24 cellular contexts compared by ENCODE assay signal in genomic region chr11:66418986-66419308, GRCh38. TPM values are rescaled to one million over a fixed set of nuclear protein-coding genes. Genes with fewer than 3 reads are reported as not detected.
DNase-seq lines count a peak whose midpoint lies in the region; ATAC-seq, FAIRE-seq and TF ChIP-seq lines count a peak whose summit lies in the region.
"Had no signal": no experiment of that assay in that cellular context is flagged by ENCODE, and none has a peak within 500 bp of the region (broad histone marks: within the 10 kb centered on the region; RNA-seq: fewer than 3 reads in every experiment).

No MANE protein-coding gene starts in this region.

- no peak for DNase-seq in SK-N-SH
- DNase-seq in A549 (ENCODE audit: low read depth in 1 of 2, low spot score in 1 of 2) = no peak
- no peak for DNase-seq in activated naive CD8-positive, alpha-beta T cell treated with anti-CD3 and anti-CD28 coated beads, Interleukin-2, amount 50 U/mL, for 24 hours
- DNase-seq in natural killer cell treated with Interleukin-12 subunit alpha and Interleukin-12 subunit beta and Interleukin-15 and Interleukin-18, amount 100 ng/mL, for 72 hours (ENCODE audit: low spot score) = no peak
- DNase-seq in GM13977 (ENCODE audit: low spot score) = no peak
- DNase-seq in kidney tubule cell (ENCODE audit: low spot score) = no peak
- DNase-seq: foreskin keratinocyte, NCI-H2171 treated with DMSO at 0.1 percent for 48 hours, NCI-H524, Right ventricle myocardium superior, sigmoid colon, WERI-Rb-1 had no signal

- CTCF ChIA-PET in SK-N-SH (lab: Yijun Ruan, JAX) = interaction anchor here (0.8 to 22.6 kb wide), 11 partner anchors 5 to 149 kb away, joined by 3 to 617 read pairs (median 6); partner anchors contain the start of genes CTSF, MRPL11 and NPAS4
- CTCF ChIA-PET in A549 (lab: Yijun Ruan, JAX) = interaction anchor here (1.4 to 57.7 kb wide), 7 partner anchors 1 to 267 kb away, joined by 4 to 1614 read pairs (median 8); partner anchors contain the start of genes DPP3, MRPL11, NPAS4 and RBM4B

- H3K9me3 Mint-ChIP-seq in activated naive CD8-positive, alpha-beta T cell treated with anti-CD3 and anti-CD28 coated beads, Interleukin-2, amount 50 U/mL, for 24 hours = peaks cover 9% of the 10 kb centered on the region
- peaks cover 4% of the 10 kb centered on the region for H3K9me3 Mint-ChIP-seq in natural killer cell treated with Interleukin-12 subunit alpha and Interleukin-12 subunit beta and Interleukin-15 and Interleukin-18, amount 100 ng/mL, for 72 hours

- H3K4me1 ChIP-seq in SK-N-SH (ENCODE audit: control insufficient read depth in 1 of 2, insufficient read depth in 2 of 2, low read depth in 1 of 2, low read length in 1 of 2) (peaks cover 4 to 14% of the 10 kb centered on the region in 2 experiments; a peak in 2 of 4 replicates), A549 (peaks cover 12% of the 10 kb centered on the region)
- H3K4me1 ChIP-seq: foreskin keratinocyte, HAP-1, prostate gland had no signal

- H3K9me3 ChIP-seq in SK-N-SH (no peaks in the 10 kb centered on the region), A549 (peaks cover 4% of the 10 kb centered on the region; the same call in 1 of the 3 replicates)
- H3K9me3 ChIP-seq: HAP-1, prostate gland, sigmoid colon, vagina had no signal

- H2AFZ ChIP-seq in SK-N-SH (ENCODE audit: low read depth) = no peak overlapping the region

- TF ChIP-seq RAD21 in SK-N-SH (IDR thresholded peaks at IDR 0.05; ENCODE audit: low read length) (no peak), A549 (conservative IDR thresholded peaks at IDR 0.05 in 1 of 2, IDR thresholded peaks at IDR 0.05 in 1 of 2) (no peak)

- H3K4me3 ChIP-seq in SK-N-SH (ENCODE audit: low read depth in 2 of 2, low read length in 1 of 2) (no peak overlapping the region), A549 (no peak overlapping the region)
- H3K4me3 ChIP-seq: esophagus muscularis mucosa, HAP-1, heart right ventricle, prostate gland, sigmoid colon, vagina had no signal

- H3K27me3 Mint-ChIP-seq in activated naive CD8-positive, alpha-beta T cell treated with anti-CD3 and anti-CD28 coated beads, Interleukin-2, amount 50 U/mL, for 24 hours = peaks cover 61% of the 10 kb centered on the region
- H3K27me3 Mint-ChIP-seq in natural killer cell treated with Interleukin-12 subunit alpha and Interleukin-12 subunit beta and Interleukin-15 and Interleukin-18, amount 100 ng/mL, for 72 hours = peaks cover 42 to 53% of the 10 kb centered on the region in 2 donors

- peaks cover 39% of the 10 kb centered on the region for H3K4me1 Mint-ChIP-seq in activated naive CD8-positive, alpha-beta T cell treated with anti-CD3 and anti-CD28 coated beads, Interleukin-2, amount 50 U/mL, for 24 hours
- H3K4me1 Mint-ChIP-seq in natural killer cell treated with Interleukin-12 subunit alpha and Interleukin-12 subunit beta and Interleukin-15 and Interleukin-18, amount 100 ng/mL, for 72 hours (ENCODE audit: low read depth in 2 of 2) = peaks cover 15 to 21% of the 10 kb centered on the region in 2 donors

- H3K27ac Mint-ChIP-seq in activated naive CD8-positive, alpha-beta T cell treated with anti-CD3 and anti-CD28 coated beads, Interleukin-2, amount 50 U/mL, for 24 hours = no peak overlapping the region
- H3K27ac Mint-ChIP-seq in natural killer cell treated with Interleukin-12 subunit alpha and Interleukin-12 subunit beta and Interleukin-15 and Interleukin-18, amount 100 ng/mL, for 72 hours = peak overlapping the region; percentile 28 to 54
- H3K27ac Mint-ChIP-seq: dendritic cell treated with granulocyte-macrophage colony-stimulating factor and Interleukin-4, amounts not matched to agents 40 ng/mL and 50 ng/mL, for 4 days had no signal

- no peak for ATAC-seq in SK-N-SH treated with all-trans-retinoic acid at 6 μM for 48 hours
- ATAC-seq in A549 = no peak
- ATAC-seq in activated naive CD8-positive, alpha-beta T cell treated with anti-CD3 and anti-CD28 coated beads, Interleukin-2, amount 50 U/mL, for 24 hours = no peak
- ATAC-seq in natural killer cell treated with Interleukin-12 subunit alpha and Interleukin-12 subunit beta and Interleukin-15 and Interleukin-18, amount 100 ng/mL, for 72 hours = no peak
- ATAC-seq in HG03175 (IDR thresholded peaks at IDR 0.05; ENCODE audit: unreplicated experiment) = no peak

- in situ Hi-C loops in GM13977 (cut with MboI; ENCODE audit: low pct_unique_long_range_greater_than_20kb, low sequenced_read_pairs, unreplicated experiment) = loop anchor here (25.0 kb wide), 1 partner anchor 268 kb away; the partner anchor contains the start of gene RBM4B

- H3K4me3 Mint-ChIP-seq in activated naive CD8-positive, alpha-beta T cell treated with anti-CD3 and anti-CD28 coated beads, Interleukin-2, amount 50 U/mL, for 24 hours = peak overlapping the region; percentile 72
- H3K4me3 Mint-ChIP-seq in natural killer cell treated with Interleukin-12 subunit alpha and Interleukin-12 subunit beta and Interleukin-15 and Interleukin-18, amount 100 ng/mL, for 72 hours = no peak overlapping the region
- H3K4me3 Mint-ChIP-seq: dendritic cell treated with granulocyte-macrophage colony-stimulating factor and Interleukin-4, amounts not matched to agents 40 ng/mL and 50 ng/mL, for 4 days had no signal

- TF ChIP-seq CTCF in SK-N-SH (IDR thresholded peaks at IDR 0.05) = no peak
- no peak for TF ChIP-seq CTCF in A549 (IDR thresholded peaks at IDR 0.05)
- no peak for TF ChIP-seq CTCF in GM13977 (IDR thresholded peaks at IDR 0.05; ENCODE audit: extremely low read depth, insufficient read depth, missing control alignments)

- no peaks in the 10 kb centered on the region for H3K36me3 ChIP-seq in SK-N-SH (replicated peaks in 1 of 2; ENCODE audit: control insufficient read depth in 1 of 2, insufficient read depth in 2 of 2, low read length in 1 of 2)
- H3K36me3 ChIP-seq: HAP-1, heart right ventricle, prostate gland, vagina, WERI-Rb-1 had no signal

- H3F3A ChIP-seq in SK-N-SH (replicated peaks; ENCODE audit: insufficient read depth) = peaks cover 21% of the 10 kb centered on the region

- POLR2A ChIA-PET in SK-N-SH (lab: Yijun Ruan, JAX) (no interaction called here), A549 (lab: Yijun Ruan, JAX) (interaction anchor here (0.5 kb wide), 1 partner anchor 11 kb away, joined by 3 read pairs; no protein-coding TSS in a partner anchor)

- no peak for FAIRE-seq in A549 (lab: Jason Lieb, UNC)

- H3K9ac ChIP-seq in SK-N-SH = no peak overlapping the region

- no peak for TF ChIP-seq POLR2A in A549 (IDR thresholded peaks at IDR 0.05; ENCODE audit: low read length)

- H3K4me2 ChIP-seq in SK-N-SH (peak overlapping the region; percentile 63; the same call in 1 of the 2 replicates), A549 (no peak overlapping the region)

- no peaks in the 10 kb centered on the region for H3K79me2 ChIP-seq in SK-N-SH (ENCODE audit: insufficient read depth)

- H3K27me3 ChIP-seq in SK-N-SH (ENCODE audit: insufficient read depth) = peaks cover 29% of the 10 kb centered on the region
- H3K27me3 ChIP-seq: esophagus muscularis mucosa, sigmoid colon, vagina had no signal

- 95% methylated on average over 3 of the region's 3 CpGs for WGBS in SK-N-SH (ENCODE audit: low lambda C conversion rate)
- 90% methylated on average over 3 of the region's 3 CpGs for WGBS in A549 (ENCODE audit: missing lambda C conversion rate)

- H3K36me3 Mint-ChIP-seq in activated naive CD8-positive, alpha-beta T cell treated with anti-CD3 and anti-CD28 coated beads, Interleukin-2, amount 50 U/mL, for 24 hours (ENCODE audit: low read depth) = no peaks in the 10 kb centered on the region
- peaks cover 5% of the 10 kb centered on the region for H3K36me3 Mint-ChIP-seq in natural killer cell treated with Interleukin-12 subunit alpha and Interleukin-12 subunit beta and Interleukin-15 and Interleukin-18, amount 100 ng/mL, for 72 hours

- TF ChIP-seq EP300 in SK-N-SH (IDR thresholded peaks at IDR 0.05; ENCODE audit: borderline replicate concordance in 1 of 2, low read depth in 1 of 2, low read length in 1 of 2) (no peak), A549 (IDR thresholded peaks at IDR 0.05) (no peak)

- H4K20me1 ChIP-seq in SK-N-SH (ENCODE audit: insufficient read depth) = peaks cover 32% of the 10 kb centered on the region

- no peaks in the 10 kb centered on the region for H3K9me2 ChIP-seq in SK-N-SH

- H3K27ac ChIP-seq in SK-N-SH (ENCODE audit: low read depth in 2 of 2, low read length in 1 of 2) (no peak overlapping the region), A549 (no peak overlapping the region)
- H3K27ac ChIP-seq: 22Rv1, foreskin keratinocyte, HL-60, prostate gland, WERI-Rb-1 had no signal

RNA-seq across cellular contexts. Expression of gene NPAS4, which starts 1.9 kb away (rescaled TPM):
- polyA plus RNA-seq in SK-N-SH (2012; rRNA removed) (0.03 and 0.08 TPM in 2 replicates), A549 (2011; rRNA removed) (not detected in 2 replicates), A549 (2017; fragmentation: RNase III; extraction: RNeasy Plus Mini Kit Qiagen cat#74134 plus additional on column Dnase treatment) (0.03 TPM in 1 of 3 replicates, not detected in the others)
- 0.01 TPM in 1 of 2 replicates, not detected in the other for polyA plus RNA-seq in SK-N-SH (2012; cell fraction: cytosol; rRNA removed)
- polyA plus RNA-seq in SK-N-SH (2012; cell fraction: nucleus; rRNA removed) = 0.12 and 0.21 TPM in 2 replicates
- polyA plus RNA-seq in A549 (2012; cell fraction: cytosol; rRNA removed) = 0.01 and 0.06 TPM in 2 replicates
- polyA plus RNA-seq in A549 (2012; cell fraction: nucleus; rRNA removed) = 0.11 and 0.13 TPM in 2 replicates
- 0.10 TPM in 1 of 2 replicates, not detected in the other for polyA minus RNA-seq in A549 (2011; rRNA and poly(A)+ RNA removed)
- total RNA-seq in natural killer cell treated with Interleukin-12 subunit alpha and Interleukin-12 subunit beta and Interleukin-15 and Interleukin-18, amount 100 ng/mL, for 72 hours = not detected
- total RNA-seq: cardiac septum, foreskin keratinocyte, heart right ventricle, lung microvascular endothelial cell, Right ventricle myocardium superior, vagina had no signal
- polyA plus RNA-seq: foreskin keratinocyte had no signal

RNA-seq across cellular contexts. Expression of gene MRPL11, which starts 19.7 kb away (rescaled TPM):
- polyA plus RNA-seq in SK-N-SH (2012; rRNA removed) = 33.9 and 45.6 TPM in 2 replicates
- polyA plus RNA-seq in SK-N-SH (2012; cell fraction: cytosol; rRNA removed) = 39.4 and 43.3 TPM in 2 replicates
- polyA plus RNA-seq in SK-N-SH (2012; cell fraction: nucleus; rRNA removed) = 22.2 and 33.5 TPM in 2 replicates
- 62.9 and 70.1 TPM in 2 replicates for polyA plus RNA-seq in A549 (2011; rRNA removed)
- 71.9 and 85.0 TPM in 2 replicates for polyA plus RNA-seq in A549 (2012; cell fraction: cytosol; rRNA removed)
- 35.0 and 45.6 TPM in 2 replicates for polyA plus RNA-seq in A549 (2012; cell fraction: nucleus; rRNA removed)
- polyA plus RNA-seq in A549 (2017; fragmentation: RNase III; extraction: RNeasy Plus Mini Kit Qiagen cat#74134 plus additional on column Dnase treatment) = 71.9 to 73.8 TPM (median 73.5 TPM) in 3 replicates
- 26.8 and 28.1 TPM in 2 replicates for polyA minus RNA-seq in A549 (2011; rRNA and poly(A)+ RNA removed)
- total RNA-seq in natural killer cell treated with Interleukin-12 subunit alpha and Interleukin-12 subunit beta and Interleukin-15 and Interleukin-18, amount 100 ng/mL, for 72 hours = 100 to 1,000 TPM in 1 of 2 donors, 10 to 100 TPM in 1; 58.7 to 112 TPM

RNA-seq across cellular contexts. Expression of gene SLC29A2, which starts 47.4 kb away (rescaled TPM):
- 3.2 and 3.7 TPM in 2 replicates for polyA plus RNA-seq in SK-N-SH (2012; rRNA removed)
- 1.4 and 2.4 TPM in 2 replicates for polyA plus RNA-seq in SK-N-SH (2012; cell fraction: cytosol; rRNA removed)
- 13.0 and 14.4 TPM in 2 replicates for polyA plus RNA-seq in SK-N-SH (2012; cell fraction: nucleus; rRNA removed)
- 2.6 and 3.9 TPM in 2 replicates for polyA plus RNA-seq in A549 (2011; rRNA removed)
- polyA plus RNA-seq in A549 (2012; cell fraction: cytosol; rRNA removed) = 5.3 and 7.1 TPM in 2 replicates
- 16.3 and 21.2 TPM in 2 replicates for polyA plus RNA-seq in A549 (2012; cell fraction: nucleus; rRNA removed)
- polyA plus RNA-seq in A549 (2017; fragmentation: RNase III; extraction: RNeasy Plus Mini Kit Qiagen cat#74134 plus additional on column Dnase treatment) = 4.3 to 7.6 TPM (median 6.4 TPM) in 3 replicates
- polyA minus RNA-seq in A549 (2011; rRNA and poly(A)+ RNA removed) = 1.7 and 2.6 TPM in 2 replicates
- total RNA-seq in natural killer cell treated with Interleukin-12 subunit alpha and Interleukin-12 subunit beta and Interleukin-15 and Interleukin-18, amount 100 ng/mL, for 72 hours = 10 to 100 TPM in 1 of 2 donors, 1 to 10 TPM in 1; 2.4 to 13.6 TPM

RNA-seq across cellular contexts. Expression of gene PELI3, which starts 47.8 kb away (rescaled TPM):
- polyA plus RNA-seq in SK-N-SH (2012; rRNA removed) (6.5 and 7.0 TPM in 2 replicates), A549 (2011; rRNA removed) (2.3 and 2.7 TPM in 2 replicates), A549 (2017; fragmentation: RNase III; extraction: RNeasy Plus Mini Kit Qiagen cat#74134 plus additional on column Dnase treatment) (4.4 to 5.7 TPM (median 5.6 TPM) in 3 replicates)
- polyA plus RNA-seq in SK-N-SH (2012; cell fraction: cytosol; rRNA removed) = 3.2 and 4.5 TPM in 2 replicates
- 11.2 and 12.4 TPM in 2 replicates for polyA plus RNA-seq in SK-N-SH (2012; cell fraction: nucleus; rRNA removed)
- polyA plus RNA-seq in A549 (2012; cell fraction: cytosol; rRNA removed) = 3.5 and 5.9 TPM in 2 replicates
- polyA plus RNA-seq in A549 (2012; cell fraction: nucleus; rRNA removed) = 4.7 and 8.3 TPM in 2 replicates
- 6.2 and 8.3 TPM in 2 replicates for polyA minus RNA-seq in A549 (2011; rRNA and poly(A)+ RNA removed)
- 1 to 10 TPM; 5.4 to 6.0 TPM for total RNA-seq in natural killer cell treated with Interleukin-12 subunit alpha and Interleukin-12 subunit beta and Interleukin-15 and Interleukin-18, amount 100 ng/mL, for 72 hours

Comparison
In these comparisons a context has a peak if more than half of its experiments do, and no peak if none do; other contexts are left out.
1. Of the 12 proteins assayed by ChIP-seq in both A549 and SK-N-SH: peak only in A549: REST; only in SK-N-SH: none; in both: none; in neither: 11.